1 cellular context compared by ENCODE assay signal in genomic region chr9:86491634-86492266, GRCh38.
TF ChIP-seq lines count a peak whose summit lies in the region.

No MANE protein-coding gene starts in this region.

TF ChIP-seq in IMR-90, 13 proteins besides CTCF, POLR2A, EP300 and RAD21 (continued from another document):
- no peak for TF ChIP-seq MXI1 (IDR thresholded peaks at IDR 0.05; ENCODE audit: borderline replicate concordance, low read depth, low read length)
- TF ChIP-seq RCOR1 (IDR thresholded peaks at IDR 0.05; ENCODE audit: insufficient replicate concordance, low read length): no peak
- TF ChIP-seq NFE2L2 (IDR thresholded peaks at IDR 0.05; ENCODE audit: low read depth, low read length): no peak
- TF ChIP-seq BHLHE40 (IDR thresholded peaks at IDR 0.05; ENCODE audit: low read depth, low read length): no peak
- TF ChIP-seq, protein P1, sequence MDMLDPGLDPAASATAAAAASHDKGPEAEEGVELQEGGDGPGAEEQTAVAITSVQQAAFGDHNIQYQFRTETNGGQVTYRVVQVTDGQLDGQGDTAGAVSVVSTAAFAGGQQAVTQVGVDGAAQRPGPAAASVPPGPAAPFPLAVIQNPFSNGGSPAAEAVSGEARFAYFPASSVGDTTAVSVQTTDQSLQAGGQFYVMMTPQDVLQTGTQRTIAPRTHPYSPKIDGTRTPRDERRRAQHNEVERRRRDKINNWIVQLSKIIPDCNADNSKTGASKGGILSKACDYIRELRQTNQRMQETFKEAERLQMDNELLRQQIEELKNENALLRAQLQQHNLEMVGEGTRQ (IDR thresholded peaks at IDR 0.05; ENCODE audit: low read depth, low read length): no peak
- TF ChIP-seq SMC3 (IDR thresholded peaks at IDR 0.05; ENCODE audit: low read depth, low read length): no peak
- no peak for TF ChIP-seq CHD1 (IDR thresholded peaks at IDR 0.05; ENCODE audit: low read depth, low read length)
